ENCODE assay signal across 20 cellular contexts in genomic region chr17:81714412-81715106, GRCh38. TPM values are rescaled to one million over a fixed set of nuclear protein-coding genes. Genes with fewer than 3 reads are reported as not detected.
A peak's percentile ranks its signal among the peaks of the same experiment; 100 is the strongest.
DNase-seq lines count a peak whose midpoint lies in the region; ATAC-seq and TF ChIP-seq lines count a peak whose summit lies in the region.
"Had no signal": no experiment of that assay in that cellular context is flagged by ENCODE, and none has a peak within 500 bp of the region (broad histone marks: within the 10 kb centered on the region; RNA-seq: fewer than 3 reads in every experiment).

No MANE protein-coding gene starts in this region.

- H3K4me3 ChIP-seq in right lobe of liver (peak overlapping the region; percentile 69 to 98 (median 87)), transverse colon (peak overlapping the region in 2 of 4 donors; percentile 79 to 94)
- H3K4me3 ChIP-seq: lung had no signal

- intact Hi-C loops in right lobe of liver (cut with DNase I): no loop called here
- intact Hi-C loops in transverse colon (cut with DNase I; ENCODE audit: low total_unique reads): no loop called here

- POLR2A ChIA-PET in T-cell (lab: Charles Lee): no interaction called here

- H3K27me3 Mint-ChIP-seq in stimulated activated naive CD8-positive, alpha-beta T cell treated with anti-CD3 and anti-CD28 coated beads, Interleukin-15, amount 100 ng/mL, for 72 hours: no peaks in the 10 kb centered on the region
- no peaks in the 10 kb centered on the region for H3K27me3 Mint-ChIP-seq in T-cell

- no peaks in the 10 kb centered on the region for H3K9me3 Mint-ChIP-seq in stimulated activated naive CD8-positive, alpha-beta T cell treated with anti-CD3 and anti-CD28 coated beads, Interleukin-15, amount 100 ng/mL, for 72 hours
- no peaks in the 10 kb centered on the region for H3K9me3 Mint-ChIP-seq in T-cell
- H3K9me3 Mint-ChIP-seq: natural killer cell had no signal

- H3K27me3 ChIP-seq in right lobe of liver (no peaks in the 10 kb centered on the region), transverse colon (no peaks in the 10 kb centered on the region)

- TF ChIP-seq POLR2A in right lobe of liver (IDR thresholded peaks at IDR 0.05): no peak
- TF ChIP-seq POLR2A in transverse colon (IDR thresholded peaks at IDR 0.05): no peak

- no peak for ATAC-seq in stimulated activated naive CD8-positive, alpha-beta T cell treated with anti-CD3 and anti-CD28 coated beads, Interleukin-15, amount 100 ng/mL, for 72 hours
- no peak for ATAC-seq in stimulated activated naive CD8-positive, alpha-beta T cell treated with anti-CD3 and anti-CD28 coated beads, Interleukin-15, Interleukin-2, amounts not matched to agents 100 U/mL and 50 U/mL, for 24 hours
- ATAC-seq in T-cell (replicated peaks in 1 of 4) (no peak), right lobe of liver (no peak), HG03342 (IDR thresholded peaks at IDR 0.05; ENCODE audit: unreplicated experiment) (no peak), GM18498 (IDR thresholded peaks at IDR 0.05; ENCODE audit: unreplicated experiment) (no peak)
- ATAC-seq: natural killer cell, right cardiac atrium had no signal

- no peak overlapping the region for H3K27ac Mint-ChIP-seq in stimulated activated naive CD8-positive, alpha-beta T cell treated with anti-CD3 and anti-CD28 coated beads, Interleukin-15, amount 100 ng/mL, for 72 hours
- no peak overlapping the region for H3K27ac Mint-ChIP-seq in T-cell
- H3K27ac Mint-ChIP-seq: natural killer cell had no signal

- no peaks in the 10 kb centered on the region for H3K36me3 Mint-ChIP-seq in T-cell
- H3K36me3 Mint-ChIP-seq: natural killer cell had no signal

- peak overlapping the region; percentile 18 to 29 for H3K4me3 Mint-ChIP-seq in stimulated activated naive CD8-positive, alpha-beta T cell treated with anti-CD3 and anti-CD28 coated beads, Interleukin-15, amount 100 ng/mL, for 72 hours
- peak overlapping the region in 2 of 3 donors; percentile 9 to 28 for H3K4me3 Mint-ChIP-seq in T-cell

- 60% methylated on average over 2 of the region's 39 CpGs for WGBS in right lobe of liver (ENCODE audit: insufficient coverage, low coverage, low lambda C conversion rate, missing lambda C conversion rate)
- WGBS in transverse colon (ENCODE audit: low coverage in 1 of 2), 2 donors: 80 to 96% methylated on average over 4 to 39 of the region's 39 CpGs

- H3K4me1 Mint-ChIP-seq in stimulated activated naive CD8-positive, alpha-beta T cell treated with anti-CD3 and anti-CD28 coated beads, Interleukin-15, amount 100 ng/mL, for 72 hours: peaks cover 43% of the 10 kb centered on the region
- peaks cover 14 to 22% (median 17%) of the 10 kb centered on the region in 3 donors for H3K4me1 Mint-ChIP-seq in T-cell

- in situ Hi-C loops in transverse colon (cut with MboI; ENCODE audit: low pct_ligation_motif_present in 1 of 4, low pct_unique_long_range_greater_than_20kb in 1 of 4, low sequenced_read_pairs in 3 of 4): no loop called here

- CTCF ChIA-PET in T-cell (lab: Charles Lee): no interaction called here

- H3K4me1 ChIP-seq in right lobe of liver (peaks cover 0 to 32% (median 13%) of the 10 kb centered on the region in 4 donors), transverse colon (peaks cover 27 to 44% (median 41%) of the 10 kb centered on the region in 4 donors)

- H3K27ac ChIP-seq in right lobe of liver (peak overlapping the region in 2 of 3 donors; percentile 62 to 79), transverse colon (peak overlapping the region; percentile 80 to 90 (median 86))
- H3K27ac ChIP-seq: KMS-11 had no signal

- peaks cover 0 to 7% (median 2%) of the 10 kb centered on the region in 4 donors for H3K36me3 ChIP-seq in right lobe of liver
- H3K36me3 ChIP-seq in transverse colon: peaks cover 0 to 4% (median 0%) of the 10 kb centered on the region in 4 donors

- DNase-seq in stimulated activated naive CD8-positive, alpha-beta T cell treated with anti-CD3 and anti-CD28 coated beads, Interleukin-15, amount 100 ng/mL, for 72 hours: no peak
- DNase-seq in stimulated activated naive CD8-positive, alpha-beta T cell treated with anti-CD3 and anti-CD28 coated beads, Interleukin-15, Interleukin-2, amounts not matched to agents 100 U/mL and 50 U/mL, for 24 hours: no peak
- no peak for DNase-seq in T-cell
- peak in 1 of 3 donors; percentile 51 for DNase-seq in right lobe of liver
- no peak for DNase-seq in transverse colon
- no peak for DNase-seq in GM10266 (ENCODE audit: extremely low spot score)
- DNase-seq: activated CD4-positive, alpha-beta T cell treated with anti-CD3 and anti-CD28 coated beads for 48 hours; activated T-cell treated with anti-CD3 and anti-CD28 coated beads, Interleukin-2, amount 50 U/mL, for 48 hours; effector CD8-positive, alpha-beta T cell; GF-D8; head of caudate nucleus; natural killer cell; NCI-H1092; NCI-H526 treated with DMSO at 0.1 percent for 48 hours; right cardiac atrium; stimulated activated CD4-positive, alpha-beta T cell treated with anti-CD3 and anti-CD28 coated beads, Interleukin-2, amount 100 ng/mL, for 24 hours had no signal

- H3K9me3 ChIP-seq in right lobe of liver: no peaks in the 10 kb centered on the region
- H3K9me3 ChIP-seq in transverse colon: no peaks in the 10 kb centered on the region

- TF ChIP-seq EP300 in transverse colon (IDR thresholded peaks at IDR 0.05; ENCODE audit: low read depth): no peak

- no peak for TF ChIP-seq CTCF in right lobe of liver (IDR thresholded peaks at IDR 0.05)
- no peak for TF ChIP-seq CTCF in transverse colon (IDR thresholded peaks at IDR 0.05)
- no peak for TF ChIP-seq CTCF in GM10266 (IDR thresholded peaks at IDR 0.05; ENCODE audit: control insufficient read depth, insufficient read depth, low read depth, missing control alignments)

RNA-seq across cellular contexts. Expression of gene SLC25A10, which starts 2.5 kb away (rescaled TPM):
- 1 to 10 TPM; 3.3 to 8.3 (median 7.4) TPM for total RNA-seq in T-cell
- total RNA-seq in right lobe of liver: 10 to 100 TPM; 35.6 to 92.0 (median 72.7) TPM
- 10 to 100 TPM; 25.1 to 64.8 (median 46.6) TPM for total RNA-seq in transverse colon

RNA-seq across cellular contexts. Expression of gene MRPL12, which starts 11.4 kb away (rescaled TPM):
- total RNA-seq in T-cell (10 to 100 TPM; 18.5 to 33.5 (median 31.4) TPM), right lobe of liver (100 to 1,000 TPM in 2 of 6 experiments, 10 to 100 TPM in 4; 43.8 to 119 (median 59.3) TPM), transverse colon (100 to 1,000 TPM in 3 of 4 donors, 10 to 100 TPM in 1; 75.4 to 206 (median 114) TPM)

RNA-seq across cellular contexts. Expression of gene HGS, which starts 30.7 kb away (rescaled TPM):
- total RNA-seq in T-cell (100 to 1,000 TPM; 114 to 205 (median 181) TPM), right lobe of liver (10 to 100 TPM; 30.6 to 46.3 (median 37.3) TPM), transverse colon (100 to 1,000 TPM in 3 of 4 donors, 10 to 100 TPM in 1; 96.1 to 205 (median 150) TPM)

RNA-seq across cellular contexts. Expression of gene ARL16, which starts 31.0 kb away (rescaled TPM):
- total RNA-seq in T-cell: 10 to 100 TPM; 30.9 to 51.0 (median 39.3) TPM
- 10 to 100 TPM in 4 of 6 experiments, 1 to 10 TPM in 2; 5.3 to 16.8 (median 11.1) TPM for total RNA-seq in right lobe of liver
- 10 to 100 TPM; 16.3 to 52.0 (median 33.1) TPM for total RNA-seq in transverse colon

RNA-seq across cellular contexts. Expression of gene CCDC137, which starts 48.0 kb away (rescaled TPM):
- total RNA-seq in T-cell: 10 to 100 TPM; 15.9 to 33.9 (median 30.0) TPM
- 10 to 100 TPM in 1 of 6 experiments, 1 to 10 TPM in 5; 5.5 to 35.0 (median 6.5) TPM for total RNA-seq in right lobe of liver
- total RNA-seq in transverse colon: 10 to 100 TPM in 3 of 4 donors, 1 to 10 TPM in 1; 7.6 to 21.3 (median 13.5) TPM
